Comparison of ENCODE assay signal across 9 cellular contexts in genomic region chr16:89357460-89357859, GRCh38.
DNase-seq lines count a peak whose midpoint lies in the region; ATAC-seq and TF ChIP-seq lines count a peak whose summit lies in the region.
"Had no signal": no experiment of that assay in that cellular context is flagged by ENCODE, and none has a peak within 500 bp of the region (broad histone marks: within the 10 kb centered on the region; RNA-seq: fewer than 3 reads in every experiment).

No MANE protein-coding gene starts in this region.

- CTCF ChIA-PET in activated B cell treated with CpG ODN at 0.5 μM for 24 hours (lab: Charles Lee) = no interaction called here

- H3K36me3 Mint-ChIP-seq in activated B cell treated with CpG ODN at 0.5 μM for 24 hours (ENCODE audit: low read depth) = peaks cover 37% of the 10 kb centered on the region

- H3K27ac Mint-ChIP-seq in activated B cell treated with CpG ODN at 0.5 μM for 24 hours = peak overlapping the region; percentile 42

- 50% methylated on average over 8 of the region's 12 CpGs for WGBS in suprapubic skin

- no peaks in the 10 kb centered on the region for H3K9me3 ChIP-seq in suprapubic skin
- H3K9me3 ChIP-seq: SJSA1 had no signal

- no peak for TF ChIP-seq CTCF in activated B cell treated with CpG ODN at 0.5 μM for 24 hours (IDR thresholded peaks at IDR 0.05)
- TF ChIP-seq CTCF in suprapubic skin (IDR thresholded peaks at IDR 0.05) = no peak

- H3K36me3 ChIP-seq in suprapubic skin = no peaks in the 10 kb centered on the region

- ATAC-seq in activated B cell treated with CpG ODN at 0.5 μM for 24 hours (ENCODE audit: low read depth) = no peak
- no peak for ATAC-seq in stimulated activated naive CD8-positive, alpha-beta T cell treated with anti-CD3 and anti-CD28 coated beads, Interleukin-15, Interleukin-2, amounts not matched to agents 100 U/mL and 50 U/mL, for 24 hours
- ATAC-seq in HG03469 (IDR thresholded peaks at IDR 0.05; ENCODE audit: unreplicated experiment) = no peak

- no peaks in the 10 kb centered on the region for H3K9me3 Mint-ChIP-seq in activated B cell treated with CpG ODN at 0.5 μM for 24 hours

- no peak for TF ChIP-seq POLR2A in suprapubic skin (IDR thresholded peaks at IDR 0.05)

- H3K4me3 Mint-ChIP-seq in activated B cell treated with CpG ODN at 0.5 μM for 24 hours = peak overlapping the region; percentile 38

- no peaks in the 10 kb centered on the region for H3K27me3 Mint-ChIP-seq in activated B cell treated with CpG ODN at 0.5 μM for 24 hours

- H3K27ac ChIP-seq in suprapubic skin = no peak overlapping the region
- H3K27ac ChIP-seq: SJSA1 had no signal

- POLR2A ChIA-PET in activated B cell treated with CpG ODN at 0.5 μM for 24 hours (lab: Charles Lee) = interaction anchor here (0.5 to 1.3 kb wide), 2 partner anchors 127 to 132 kb away, joined by 4 to 5 read pairs; no protein-coding TSS in a partner anchor

- H3K27me3 ChIP-seq in suprapubic skin = no peaks in the 10 kb centered on the region
- H3K27me3 ChIP-seq: SJSA1 had no signal

- no peak for TF ChIP-seq EP300 in suprapubic skin (IDR thresholded peaks at IDR 0.05)

- peak; percentile 32 to 37 for DNase-seq in SHP77 (lab: John Stamatoyannopoulos, UW)
- DNase-seq in SHP77 treated with DMSO at 0.1 percent for 48 hours (lab: John Stamatoyannopoulos, UW) = no peak
- no peak for DNase-seq in activated B cell treated with CpG ODN at 0.5 μM for 24 hours
- peak in 32 of 51 donors; percentile 8 to 73 (median 46) for DNase-seq in hypothalamus (lab: John Stamatoyannopoulos, UW)
- peak; percentile 22 for DNase-seq in stimulated activated naive CD8-positive, alpha-beta T cell treated with anti-CD3 and anti-CD28 coated beads, Interleukin-15, Interleukin-2, amounts not matched to agents 100 U/mL and 50 U/mL, for 24 hours
- DNase-seq in suprapubic skin (ENCODE audit: low spot score in 2 of 2) = no peak
- DNase-seq in NCI-H1417 treated with DMSO at 0.1 percent for 48 hours (lab: John Stamatoyannopoulos, UW) = no peak

- intact Hi-C loops in activated B cell treated with CpG ODN at 0.5 μM for 24 hours (cut with micrococcal nuclease) = no loop called here

- peaks cover 69% of the 10 kb centered on the region for H3K4me1 ChIP-seq in suprapubic skin
- H3K4me1 ChIP-seq: SJSA1 had no signal

- peaks cover 80% of the 10 kb centered on the region for H3K4me1 Mint-ChIP-seq in activated B cell treated with CpG ODN at 0.5 μM for 24 hours

- H3K4me3 ChIP-seq in suprapubic skin = no peak overlapping the region
- H3K4me3 ChIP-seq: SJSA1 had no signal

Comparison
In these comparisons a context has a peak if more than half of its experiments do, and no peak if none do; other contexts are left out.
1. DNase-seq: peak in SHP77 (2 of 2), hypothalamus (32 of 51) and stimulated activated naive CD8-positive, alpha-beta T cell treated with anti-CD3 and anti-CD28 coated beads, Interleukin-15, Interleukin-2, amounts not matched to agents 100 U/mL and 50 U/mL, for 24 hours (single experiment); none in SHP77 treated with DMSO at 0.1 percent for 48 hours (single experiment), activated B cell treated with CpG ODN at 0.5 μM for 24 hours (single experiment), suprapubic skin (0 of 2) and NCI-H1417 treated with DMSO at 0.1 percent for 48 hours (single experiment).